27 cellular contexts compared by ENCODE assay signal in genomic region chr19:50459638-50460037, GRCh38. TPM values are rescaled to one million over a fixed set of nuclear protein-coding genes. Genes with fewer than 3 reads are reported as not detected.
DNase-seq lines count a peak whose midpoint lies in the region; ATAC-seq, FAIRE-seq and TF ChIP-seq lines count a peak whose summit lies in the region.
"Had no signal": no experiment of that assay in that cellular context is flagged by ENCODE, and none has a peak within 500 bp of the region (broad histone marks: within the 10 kb centered on the region; RNA-seq: fewer than 3 reads in every experiment).

No MANE protein-coding gene starts in this region.

- TF ChIP-seq CTCF in IMR-90 (conservative IDR thresholded peaks at IDR 0.05; ENCODE audit: low read depth, low read length) (no peak), GM12878 (IDR thresholded peaks at IDR 0.05 in 2 of 3, conservative IDR thresholded peaks at IDR 0.05 in 1 of 3; ENCODE audit: control insufficient read depth in 2 of 3, extremely low read depth in 1 of 3, insufficient read depth in 1 of 3, low read depth in 3 of 3, low read length in 3 of 3) (no peak)

- H3K23ac ChIP-seq in IMR-90 (ENCODE audit: low read depth, low read length): no peak overlapping the region

- no peak overlapping the region for H2BK20ac ChIP-seq in IMR-90 (ENCODE audit: low read depth, low read length)

- dilution Hi-C loops in IMR-90 (cut with HindIII; ENCODE audit: low sequenced_read_pairs, unreplicated experiment): no loop called here

- no TSS peak for BruUV-seq in IMR-90 (replicated peaks; lab: Mats Ljungman, UMichigan)
- no TSS peak for BruUV-seq in GM12878 (replicated peaks; lab: Mats Ljungman, UMichigan)

- no peaks in the 10 kb centered on the region for H3K36me3 ChIP-seq in IMR-90 (ENCODE audit: control insufficient read depth, insufficient read depth, low read length)
- no peaks in the 10 kb centered on the region for H3K36me3 ChIP-seq in GM12878 (ENCODE audit: control insufficient read depth in 2 of 2, insufficient read depth in 2 of 2, low read length in 1 of 2)
- H3K36me3 ChIP-seq: gastrocnemius medialis, neutrophil, prostate gland, sigmoid colon had no signal

- peak overlapping the region; percentile 18 for H3K4me3 Mint-ChIP-seq in activated T-cell treated with anti-CD3 and anti-CD28 coated beads, Interleukin-2, amount 50 U/mL, for 24 hours
- H3K4me3 Mint-ChIP-seq in activated T-cell treated with anti-CD3 and anti-CD28 coated beads, Interleukin-2, amount 50 U/mL, for 4 hours: no peak overlapping the region
- H3K4me3 Mint-ChIP-seq in stimulated activated memory B cell treated with anti-CD40 and anti-IgM and Interleukin-4, amounts not matched to agents 10 μg/mL and 1 μg/mL and 100 μg/mL, for 72 hours: peak overlapping the region; percentile 20
- H3K4me3 Mint-ChIP-seq: activated CD4-positive, alpha-beta memory T cell treated with anti-CD3 and anti-CD28 coated beads for 36 hours; WTC11 had no signal

- no peak overlapping the region for H4K5ac ChIP-seq in IMR-90 (ENCODE audit: low read depth, low read length)

- H3K4me1 Mint-ChIP-seq in activated T-cell treated with anti-CD3 and anti-CD28 coated beads, Interleukin-2, amount 50 U/mL, for 24 hours (ENCODE audit: low read depth): peaks cover 13% of the 10 kb centered on the region
- H3K4me1 Mint-ChIP-seq in activated T-cell treated with anti-CD3 and anti-CD28 coated beads, Interleukin-2, amount 50 U/mL, for 4 hours (ENCODE audit: low read depth): peaks cover 6% of the 10 kb centered on the region
- peaks cover 23% of the 10 kb centered on the region for H3K4me1 Mint-ChIP-seq in stimulated activated memory B cell treated with anti-CD40 and anti-IgM and Interleukin-4, amounts not matched to agents 10 μg/mL and 1 μg/mL and 100 μg/mL, for 72 hours
- H3K4me1 Mint-ChIP-seq: WTC11 had no signal

- in situ Hi-C loops in IMR-90 (cut with MboI; ENCODE audit: low sequenced_read_pairs) (loop anchor here (5.0 kb wide), 1 partner anchor 92 kb away; the partner anchor contains the start of gene NAPSA), GM12878 (cut with MboI) (loop anchor here (5.0 kb wide), 1 partner anchor 92 kb away; the partner anchor contains the start of gene NAPSA)

- CTCF ChIA-PET in IMR-90 (lab: Yijun Ruan, JAX): interaction anchor here (2.3 kb wide), 1 partner anchor 91 kb away, joined by 8 read pairs; no protein-coding TSS in a partner anchor
- CTCF ChIA-PET in GM12878 (lab: Yijun Ruan, JAX): interaction anchor here (0.6 to 4.6 kb wide), 15 partner anchors 23 to 131 kb away, joined by 3 to 167 read pairs (median 9); partner anchors contain the start of genes KCNC3, NAPSA, NR1H2 and SPIB

- H3K27me3 ChIP-seq in IMR-90 (ENCODE audit: control insufficient read depth, insufficient read depth, low read length) (peaks cover 12% of the 10 kb centered on the region; the same call in 1 of the 2 replicates), GM12878 (replicated peaks in 1 of 2; ENCODE audit: control insufficient read depth in 2 of 2, insufficient read depth in 2 of 2, low read length in 1 of 2) (no peaks in the 10 kb centered on the region)

- no peak overlapping the region for H3K18ac ChIP-seq in IMR-90 (ENCODE audit: low read depth, low read length)

- no peak overlapping the region for H4K91ac ChIP-seq in IMR-90 (ENCODE audit: insufficient read depth, low read depth, low read length)

- H2BK120ac ChIP-seq in IMR-90 (ENCODE audit: low read depth, low read length): no peak overlapping the region

- no peak overlapping the region for H3K9ac ChIP-seq in IMR-90 (ENCODE audit: low read depth, low read length)
- no peak overlapping the region; the same call in 1 of the 2 replicates for H3K9ac ChIP-seq in GM12878 (ENCODE audit: control insufficient read depth, insufficient read depth, low read length)

- no peak overlapping the region for H4K8ac ChIP-seq in IMR-90 (ENCODE audit: low read depth in 2 of 2, low read length in 2 of 2)

- DNase-seq in activated T-cell treated with anti-CD3 and anti-CD28 coated beads, Interleukin-2, amount 50 U/mL, for 24 hours: no peak
- no peak for DNase-seq in activated T-cell treated with anti-CD3 and anti-CD28 coated beads, Interleukin-2, amount 50 U/mL, for 4 hours
- DNase-seq in IMR-90: no peak
- DNase-seq in GM12878 (ENCODE audit: low read depth, low spot score): no peak
- no peak for DNase-seq in UCSD-AML1 (lab: John Stamatoyannopoulos, UW; ENCODE audit: unreplicated experiment)
- no peak for DNase-seq in pons (ENCODE audit: low spot score)
- DNase-seq: activated gamma-delta T cell treated with Interleukin-2 at 50 U/mL for 16 hours; body of pancreas; cerebellar nuclear complex; dorsolateral prefrontal cortex; gastrocnemius medialis; GDM1; left cardiac atrium; mammary epithelial cell; NCI-H510A treated with DMSO at 0.1 percent for 48 hours; SHP77; sigmoid colon; stimulated activated CD4-positive, alpha-beta T cell treated with anti-CD3 and anti-CD28 coated beads, Interleukin-4, amount 100 ng/mL, for 4 hours; stimulated activated naive CD4-positive, alpha-beta T cell treated with Interleukin-2 at 50 U/mL for 16 hours had no signal

- no peak for ATAC-seq in activated T-cell treated with anti-CD3 and anti-CD28 coated beads, Interleukin-2, amount 50 U/mL, for 4 hours
- ATAC-seq in IMR-90 (ENCODE audit: low read depth) (no peak), GM12878 (no peak), GM21528 (IDR thresholded peaks at IDR 0.05; ENCODE audit: low FRiP score, unreplicated experiment) (no peak)
- no peak for ATAC-seq in stimulated activated memory B cell treated with anti-CD40 and anti-IgM and Interleukin-4, amounts not matched to agents 10 μg/mL and 1 μg/mL and 100 μg/mL, for 72 hours
- ATAC-seq: body of pancreas, gastrocnemius medialis, left cardiac atrium, WTC11 had no signal

- H3K4me3 ChIP-seq in IMR-90 (ENCODE audit: insufficient read depth, low read depth, low read length) (no peak overlapping the region), GM12878 (no peak overlapping the region)
- H3K4me3 ChIP-seq: body of pancreas, dorsolateral prefrontal cortex, gastrocnemius medialis, prostate gland, sigmoid colon had no signal

- RAD21 ChIA-PET in GM12878 (lab: Charles Lee; ENCODE audit: unreplicated experiment): interaction anchor here (0.9 to 3.9 kb wide), 18 partner anchors 14 to 131 kb away, joined by 3 to 72 read pairs (median 6); partner anchors contain the start of genes KCNC3, NAPSA, POLD1 and SPIB

- no peak for FAIRE-seq in GM12878 (lab: Jason Lieb, UNC)
- FAIRE-seq: A204.1 had no signal

- no peak overlapping the region for H3K14ac ChIP-seq in IMR-90 (replicated peaks; ENCODE audit: low read depth, low read length)

- H3K9me1 ChIP-seq in IMR-90 (ENCODE audit: insufficient read depth, low read length): no peaks in the 10 kb centered on the region

- no peak overlapping the region for H2BK15ac ChIP-seq in IMR-90 (ENCODE audit: low read depth, low read length)

- H2AK9ac ChIP-seq in IMR-90 (replicated peaks; ENCODE audit: low read depth, low read length, poor library complexity): no peak overlapping the region

- no peaks in the 10 kb centered on the region for H3K36me3 Mint-ChIP-seq in activated T-cell treated with anti-CD3 and anti-CD28 coated beads, Interleukin-2, amount 50 U/mL, for 24 hours (ENCODE audit: low read depth)
- no peaks in the 10 kb centered on the region for H3K36me3 Mint-ChIP-seq in activated T-cell treated with anti-CD3 and anti-CD28 coated beads, Interleukin-2, amount 50 U/mL, for 4 hours (ENCODE audit: insufficient read depth)
- H3K36me3 Mint-ChIP-seq in stimulated activated memory B cell treated with anti-CD40 and anti-IgM and Interleukin-4, amounts not matched to agents 10 μg/mL and 1 μg/mL and 100 μg/mL, for 72 hours: no peaks in the 10 kb centered on the region
- H3K36me3 Mint-ChIP-seq: activated CD4-positive, alpha-beta memory T cell treated with anti-CD3 and anti-CD28 coated beads for 36 hours; WTC11 had no signal

- H3K27ac ChIP-seq in IMR-90 (ENCODE audit: insufficient read depth, low read length) (no peak overlapping the region), GM12878 (ENCODE audit: control insufficient read depth, insufficient read depth) (peak overlapping the region; percentile 73)
- H3K27ac ChIP-seq: body of pancreas, dorsolateral prefrontal cortex, neutrophil, prostate gland, sigmoid colon had no signal

- H4K20me1 ChIP-seq in IMR-90 (ENCODE audit: insufficient read depth, low read length): no peaks in the 10 kb centered on the region
- H4K20me1 ChIP-seq in GM12878 (ENCODE audit: control insufficient read depth, insufficient read depth): no peaks in the 10 kb centered on the region

- H3K4me1 ChIP-seq in IMR-90 (ENCODE audit: control insufficient read depth, insufficient read depth, low read length) (no peaks in the 10 kb centered on the region), GM12878 (ENCODE audit: control insufficient read depth, insufficient read depth, low read length) (peaks cover 20% of the 10 kb centered on the region)
- H3K4me1 ChIP-seq: body of pancreas, gastrocnemius medialis, prostate gland, sigmoid colon had no signal

- TF ChIP-seq POLR2A in IMR-90 (IDR thresholded peaks at IDR 0.05; ENCODE audit: low read depth, low read length): no peak
- TF ChIP-seq POLR2A in GM12878 (IDR thresholded peaks at IDR 0.05; ENCODE audit: low read depth, low read length): no peak

- no peaks in the 10 kb centered on the region for H3K79me2 ChIP-seq in GM12878 (ENCODE audit: control insufficient read depth, insufficient read depth, low read length)

- no peak overlapping the region for H3K27ac Mint-ChIP-seq in activated T-cell treated with anti-CD3 and anti-CD28 coated beads, Interleukin-2, amount 50 U/mL, for 24 hours
- peak overlapping the region; percentile 90 for H3K27ac Mint-ChIP-seq in stimulated activated memory B cell treated with anti-CD40 and anti-IgM and Interleukin-4, amounts not matched to agents 10 μg/mL and 1 μg/mL and 100 μg/mL, for 72 hours
- H3K27ac Mint-ChIP-seq: activated CD4-positive, alpha-beta memory T cell treated with anti-CD3 and anti-CD28 coated beads for 36 hours; WTC11 had no signal

- no peak overlapping the region for H2AK5ac ChIP-seq in IMR-90 (ENCODE audit: low read depth, low read length)

- POLR2A ChIA-PET in IMR-90 (lab: Charles Lee; ENCODE audit: unreplicated experiment): no interaction called here
- POLR2A ChIA-PET in GM12878 (lab: Charles Lee): interaction anchor here (0.8 to 2.0 kb wide), 8 partner anchors 10 to 102 kb away, joined by 3 to 35 read pairs (median 6); partner anchors contain the start of genes NAPSA, NR1H2 and SPIB

- peaks cover 42% of the 10 kb centered on the region for H3K27me3 Mint-ChIP-seq in activated T-cell treated with anti-CD3 and anti-CD28 coated beads, Interleukin-2, amount 50 U/mL, for 24 hours
- peaks cover 48% of the 10 kb centered on the region for H3K27me3 Mint-ChIP-seq in activated T-cell treated with anti-CD3 and anti-CD28 coated beads, Interleukin-2, amount 50 U/mL, for 4 hours (ENCODE audit: low read depth)
- no peaks in the 10 kb centered on the region for H3K27me3 Mint-ChIP-seq in stimulated activated memory B cell treated with anti-CD40 and anti-IgM and Interleukin-4, amounts not matched to agents 10 μg/mL and 1 μg/mL and 100 μg/mL, for 72 hours

- H3K9me3 ChIP-seq in IMR-90 (ENCODE audit: control insufficient read depth, insufficient read depth, low read length): no peaks in the 10 kb centered on the region
- no peaks in the 10 kb centered on the region for H3K9me3 ChIP-seq in GM12878 (replicated peaks; ENCODE audit: control insufficient read depth, insufficient read depth, low read length)
- H3K9me3 ChIP-seq: body of pancreas, gastrocnemius medialis, neutrophil, prostate gland, sigmoid colon had no signal

- SMC1A ChIA-PET in GM12878 (lab: Charles Lee; ENCODE audit: uncharacterized antibody, unreplicated experiment): interaction anchor here (0.7 to 4.6 kb wide), 14 partner anchors 16 to 112 kb away, joined by 4 to 68 read pairs (median 8); partner anchors contain the start of genes NAPSA, NR1H2, POLD1 and SPIB

- H3K4ac ChIP-seq in IMR-90 (ENCODE audit: low read depth, low read length): no peak overlapping the region

- TF ChIP-seq EP300 in GM12878 (IDR thresholded peaks at IDR 0.05; ENCODE audit: borderline replicate concordance in 1 of 2, control insufficient read depth in 1 of 2, low read depth in 2 of 2, low read length in 2 of 2): no peak

- no peaks in the 10 kb centered on the region for H3K9me3 Mint-ChIP-seq in activated T-cell treated with anti-CD3 and anti-CD28 coated beads, Interleukin-2, amount 50 U/mL, for 24 hours
- no peaks in the 10 kb centered on the region for H3K9me3 Mint-ChIP-seq in activated T-cell treated with anti-CD3 and anti-CD28 coated beads, Interleukin-2, amount 50 U/mL, for 4 hours
- H3K9me3 Mint-ChIP-seq in stimulated activated memory B cell treated with anti-CD40 and anti-IgM and Interleukin-4, amounts not matched to agents 10 μg/mL and 1 μg/mL and 100 μg/mL, for 72 hours: peaks cover 6% of the 10 kb centered on the region
- H3K9me3 Mint-ChIP-seq: activated CD4-positive, alpha-beta memory T cell treated with anti-CD3 and anti-CD28 coated beads for 36 hours had no signal

- no peak for TF ChIP-seq RAD21 in IMR-90 (IDR thresholded peaks at IDR 0.05; ENCODE audit: low read length)
- no peak for TF ChIP-seq RAD21 in GM12878 (IDR thresholded peaks at IDR 0.05; ENCODE audit: insufficient read depth, low read depth, low read length)

- H2BK5ac ChIP-seq in IMR-90 (ENCODE audit: low read depth, low read length, poor library complexity, severe bottlenecking): no peak overlapping the region

- H2AFZ ChIP-seq in IMR-90 (replicated peaks; ENCODE audit: low read length, poor library complexity): peak overlapping the region; percentile 77
- H2AFZ ChIP-seq in GM12878 (ENCODE audit: control insufficient read depth, low read depth, low read length): peak overlapping the region; percentile 86

- no peaks in the 10 kb centered on the region for H3K79me1 ChIP-seq in IMR-90 (ENCODE audit: low read depth in 1 of 2, low read length in 2 of 2)

- whole genome bisulfite sequencing in IMR-90 (ENCODE audit: extremely low coverage in 2 of 2, insufficient read length in 1 of 2), 2 experiments: no CpG with 5 or more reads among the region's 1 CpG
- 0% methylated on average over 1 of the region's 1 CpG for WGBS in GM12878 (ENCODE audit: insufficient coverage, insufficient replicate concordance, low lambda C conversion rate, missing lambda C conversion rate)

- H3K4me2 ChIP-seq in IMR-90 (ENCODE audit: low read depth, low read length) (no peak overlapping the region), GM12878 (ENCODE audit: control insufficient read depth, insufficient read depth) (peak overlapping the region; percentile 99)

- H3K56ac ChIP-seq in IMR-90 (ENCODE audit: extremely low read depth, insufficient read depth, low read length): no peak overlapping the region

- intact Hi-C loops in IMR-90 (cut with micrococcal nuclease) (no loop called here), GM12878 (cut with micrococcal nuclease; ENCODE audit: unreplicated experiment) (loop anchor here (2.0 kb wide), 2 partner anchors 29 to 41 kb away; partner anchors contain the start of gene SPIB)

RNA-seq across cellular contexts. Expression of gene EMC10, which starts 16.7 kb away (rescaled TPM):
- total RNA-seq in activated T-cell treated with anti-CD3 and anti-CD28 coated beads, Interleukin-2, amount 50 U/mL, for 4 hours: 100 to 1,000 TPM; 111 to 122 (median 117) TPM
- total RNA-seq in IMR-90 (2012; rRNA removed) (11.3 and 12.2 TPM in 2 replicates), GM12878 (2014; rRNA removed) (62.4 and 66.3 TPM in 2 replicates), GM12878 (2014; rRNA removed; fragmentation: Illumina TruSeq; extraction: Trizol) (24.2 and 26.3 TPM in 2 replicates), GM12878 (2021) (76.2 and 77.3 TPM in 2 replicates)
- polyA plus RNA-seq in IMR-90 (2012; rRNA removed) (90.9 and 103 TPM in 2 replicates), GM12878 (2011; rRNA removed) (13.8 and 22.4 TPM in 2 replicates), GM12878 (2014; fragmentation: Illumina TruSeq; extraction: Trizol) (3.5 and 18.2 TPM in 2 replicates), GM12878 (2014; fragmentation: Nextera tagmentation; extraction: Ambion mirVana) (1 to 10 TPM; 2.5 to 5.5 TPM), GM12878 (2014; rRNA removed) (61.0 and 69.1 TPM in 2 replicates), GM12878 (2016; fragmentation: Nextera tagmentation; extraction: Ambion mirVana) (1 to 10 TPM; 6.8 to 8.9 TPM)
- 111 and 157 TPM in 2 replicates for polyA plus RNA-seq in IMR-90 (2012; cell fraction: cytosol; rRNA removed)
- 32.4 and 52.8 TPM in 2 replicates for polyA plus RNA-seq in IMR-90 (2012; cell fraction: nucleus; rRNA removed; ENCODE audit: low replicate concordance)
- 42.5 and 52.8 TPM in 2 replicates for total RNA-seq in GM12878 (2013; cell fraction: nucleolus; rRNA removed)
- polyA plus RNA-seq in GM12878 (2011; ENCODE audit: low read depth): 14.2 TPM
- 35.6 and 58.6 TPM in 2 replicates for polyA plus RNA-seq in GM12878 (2011; cell fraction: cytosol; rRNA removed)
- polyA plus RNA-seq in GM12878 (2011; cell fraction: nucleus; rRNA removed): 37.5 and 53.5 TPM in 2 replicates
- 37.3 and 50.5 TPM in 2 replicates for polyA plus RNA-seq in GM12878 (2012)
- polyA minus RNA-seq in GM12878 (2011; rRNA and poly(A)+ RNA removed): 7.5 and 15.2 TPM in 2 replicates
- 14.3 and 14.5 TPM in 2 replicates for polyA minus RNA-seq in GM12878 (2011; cell fraction: cytosol; rRNA and poly(A)+ RNA removed)
- polyA minus RNA-seq in GM12878 (2011; cell fraction: nucleus; rRNA and poly(A)+ RNA removed): 6.5 and 20.3 TPM in 2 replicates

RNA-seq across cellular contexts. Expression of gene GARIN5A, which starts 17.0 kb away (rescaled TPM):
- under 1 TPM; 0.26 to 0.84 (median 0.66) TPM for total RNA-seq in activated T-cell treated with anti-CD3 and anti-CD28 coated beads, Interleukin-2, amount 50 U/mL, for 4 hours
- total RNA-seq in IMR-90 (2012; rRNA removed): 0.28 TPM in 1 of 2 replicates, not detected in the other
- 0.49 and 0.53 TPM in 2 replicates for polyA plus RNA-seq in IMR-90 (2012; rRNA removed)
- 0.08 and 0.90 TPM in 2 replicates for polyA plus RNA-seq in IMR-90 (2012; cell fraction: cytosol; rRNA removed)
- 0.50 and 0.85 TPM in 2 replicates for polyA plus RNA-seq in IMR-90 (2012; cell fraction: nucleus; rRNA removed; ENCODE audit: low replicate concordance)
- not detected in 2 replicates for total RNA-seq in GM12878 (2013; cell fraction: nucleolus; rRNA removed)
- 0.22 TPM in 1 of 2 replicates, not detected in the other for total RNA-seq in GM12878 (2014; rRNA removed)
- total RNA-seq in GM12878 (2014; rRNA removed; fragmentation: Illumina TruSeq; extraction: Trizol): not detected in 2 replicates
- 0.37 TPM in 1 of 2 replicates, not detected in the other for total RNA-seq in GM12878 (2021)
- not detected for polyA plus RNA-seq in GM12878 (2011; ENCODE audit: low read depth)
- 0.22 TPM in 1 of 2 replicates, not detected in the other for polyA plus RNA-seq in GM12878 (2011; rRNA removed)
- 0.23 and 0.36 TPM in 2 replicates for polyA plus RNA-seq in GM12878 (2011; cell fraction: cytosol; rRNA removed)
- 0.19 and 0.42 TPM in 2 replicates for polyA plus RNA-seq in GM12878 (2011; cell fraction: nucleus; rRNA removed)
- 0.27 and 0.57 TPM in 2 replicates for polyA plus RNA-seq in GM12878 (2012)
- not detected in 2 replicates for polyA plus RNA-seq in GM12878 (2014; fragmentation: Illumina TruSeq; extraction: Trizol)
- polyA plus RNA-seq in GM12878 (2014; fragmentation: Nextera tagmentation; extraction: Ambion mirVana): under 1 TPM in 1 of 2 experiments, not detected in 1; 0.18 TPM
- polyA plus RNA-seq in GM12878 (2014; rRNA removed): 0.53 TPM in 1 of 2 replicates, not detected in the other
- 1 to 10 TPM in 1 of 2 experiments, under 1 TPM in 1; 0.25 to 1.2 TPM for polyA plus RNA-seq in GM12878 (2016; fragmentation: Nextera tagmentation; extraction: Ambion mirVana)
- polyA minus RNA-seq in GM12878 (2011; rRNA and poly(A)+ RNA removed): not detected in 2 replicates
- not detected in 2 replicates for polyA minus RNA-seq in GM12878 (2011; cell fraction: cytosol; rRNA and poly(A)+ RNA removed)
- polyA minus RNA-seq in GM12878 (2011; cell fraction: nucleus; rRNA and poly(A)+ RNA removed): 0.24 TPM in 1 of 2 replicates, not detected in the other

RNA-seq across cellular contexts. Expression of gene MYBPC2, which starts 26.9 kb away (rescaled TPM):
- under 1 TPM in 2 of 3 donors, not detected in 1; 0.08 to 0.60 TPM for total RNA-seq in activated T-cell treated with anti-CD3 and anti-CD28 coated beads, Interleukin-2, amount 50 U/mL, for 4 hours
- total RNA-seq in IMR-90 (2012; rRNA removed): not detected in 2 replicates
- polyA plus RNA-seq in IMR-90 (2012; rRNA removed): not detected in 2 replicates
- polyA plus RNA-seq in IMR-90 (2012; cell fraction: cytosol; rRNA removed): 0.01 TPM in 1 of 2 replicates, not detected in the other
- 0.01 TPM in 1 of 2 replicates, not detected in the other for polyA plus RNA-seq in IMR-90 (2012; cell fraction: nucleus; rRNA removed; ENCODE audit: low replicate concordance)
- total RNA-seq in GM12878 (2013; cell fraction: nucleolus; rRNA removed): 0.42 and 0.54 TPM in 2 replicates
- 0.49 and 0.51 TPM in 2 replicates for total RNA-seq in GM12878 (2014; rRNA removed)
- total RNA-seq in GM12878 (2014; rRNA removed; fragmentation: Illumina TruSeq; extraction: Trizol): 0.37 and 0.67 TPM in 2 replicates
- total RNA-seq in GM12878 (2021): 0.90 and 1.4 TPM in 2 replicates
- polyA plus RNA-seq in GM12878 (2011; ENCODE audit: low read depth): 0.70 TPM
- 0.06 and 0.15 TPM in 2 replicates for polyA plus RNA-seq in GM12878 (2011; rRNA removed)
- 0.21 and 0.33 TPM in 2 replicates for polyA plus RNA-seq in GM12878 (2011; cell fraction: cytosol; rRNA removed)
- polyA plus RNA-seq in GM12878 (2011; cell fraction: nucleus; rRNA removed): 0.56 and 0.58 TPM in 2 replicates
- 1.8 and 2.0 TPM in 2 replicates for polyA plus RNA-seq in GM12878 (2012)
- 0.56 and 0.73 TPM in 2 replicates for polyA plus RNA-seq in GM12878 (2014; fragmentation: Illumina TruSeq; extraction: Trizol)
- polyA plus RNA-seq in GM12878 (2014; fragmentation: Nextera tagmentation; extraction: Ambion mirVana): under 1 TPM; 0.09 to 0.10 TPM
- 0.65 and 0.72 TPM in 2 replicates for polyA plus RNA-seq in GM12878 (2014; rRNA removed)
- 1 to 10 TPM; 1.9 to 2.6 TPM for polyA plus RNA-seq in GM12878 (2016; fragmentation: Nextera tagmentation; extraction: Ambion mirVana)
- 0.10 and 0.15 TPM in 2 replicates for polyA minus RNA-seq in GM12878 (2011; rRNA and poly(A)+ RNA removed)
- not detected in 2 replicates for polyA minus RNA-seq in GM12878 (2011; cell fraction: cytosol; rRNA and poly(A)+ RNA removed)
- polyA minus RNA-seq in GM12878 (2011; cell fraction: nucleus; rRNA and poly(A)+ RNA removed): 0.12 TPM in 1 of 2 replicates, not detected in the other
- total RNA-seq: body of pancreas, left cardiac atrium, mammary epithelial cell, sigmoid colon had no signal
- polyA plus RNA-seq: mammary epithelial cell had no signal

RNA-seq across cellular contexts. Expression of gene SPIB, which starts 40.9 kb away (rescaled TPM):
- 1 to 10 TPM; 1.9 to 6.7 (median 2.1) TPM for total RNA-seq in activated T-cell treated with anti-CD3 and anti-CD28 coated beads, Interleukin-2, amount 50 U/mL, for 4 hours
- total RNA-seq in IMR-90 (2012; rRNA removed) (not detected in 2 replicates), GM12878 (2014; rRNA removed) (106 and 123 TPM in 2 replicates), GM12878 (2014; rRNA removed; fragmentation: Illumina TruSeq; extraction: Trizol) (28.3 and 30.4 TPM in 2 replicates), GM12878 (2021) (85.0 and 90.7 TPM in 2 replicates)
- polyA plus RNA-seq in IMR-90 (2012; rRNA removed) (not detected in 2 replicates), GM12878 (2011; rRNA removed) (22.6 and 58.4 TPM in 2 replicates), GM12878 (2014; fragmentation: Illumina TruSeq; extraction: Trizol) (22.0 and 34.8 TPM in 2 replicates), GM12878 (2014; fragmentation: Nextera tagmentation; extraction: Ambion mirVana) (10 to 100 TPM in 1 of 2 experiments, 1 to 10 TPM in 1; 3.5 to 14.0 TPM), GM12878 (2014; rRNA removed) (89.3 and 90.4 TPM in 2 replicates), GM12878 (2016; fragmentation: Nextera tagmentation; extraction: Ambion mirVana) (10 to 100 TPM; 53.6 to 60.2 TPM)
- polyA plus RNA-seq in IMR-90 (2012; cell fraction: cytosol; rRNA removed): not detected in 2 replicates
- not detected in 2 replicates for polyA plus RNA-seq in IMR-90 (2012; cell fraction: nucleus; rRNA removed; ENCODE audit: low replicate concordance)
- total RNA-seq in GM12878 (2013; cell fraction: nucleolus; rRNA removed): 116 and 119 TPM in 2 replicates
- 21.0 TPM for polyA plus RNA-seq in GM12878 (2011; ENCODE audit: low read depth)
- polyA plus RNA-seq in GM12878 (2011; cell fraction: cytosol; rRNA removed): 61.5 and 78.6 TPM in 2 replicates
- polyA plus RNA-seq in GM12878 (2011; cell fraction: nucleus; rRNA removed): 96.6 and 113 TPM in 2 replicates
- 79.6 and 82.0 TPM in 2 replicates for polyA plus RNA-seq in GM12878 (2012)
- polyA minus RNA-seq in GM12878 (2011; rRNA and poly(A)+ RNA removed): 18.7 and 54.2 TPM in 2 replicates
- polyA minus RNA-seq in GM12878 (2011; cell fraction: cytosol; rRNA and poly(A)+ RNA removed): 27.6 and 31.1 TPM in 2 replicates
- polyA minus RNA-seq in GM12878 (2011; cell fraction: nucleus; rRNA and poly(A)+ RNA removed): 22.6 and 47.1 TPM in 2 replicates
- total RNA-seq: left cardiac atrium, LHCN-M2, mammary epithelial cell, prostate gland had no signal

RNA-seq across cellular contexts. Expression of gene JOSD2, which starts 51.4 kb away (rescaled TPM):
- 10 to 100 TPM; 51.7 to 59.4 (median 55.6) TPM for total RNA-seq in activated T-cell treated with anti-CD3 and anti-CD28 coated beads, Interleukin-2, amount 50 U/mL, for 4 hours
- total RNA-seq in IMR-90 (2012; rRNA removed): 12.2 and 15.3 TPM in 2 replicates
- polyA plus RNA-seq in IMR-90 (2012; rRNA removed): 54.1 and 68.6 TPM in 2 replicates
- 48.6 and 171 TPM in 2 replicates for polyA plus RNA-seq in IMR-90 (2012; cell fraction: cytosol; rRNA removed)
- polyA plus RNA-seq in IMR-90 (2012; cell fraction: nucleus; rRNA removed; ENCODE audit: low replicate concordance): 32.6 and 78.6 TPM in 2 replicates
- total RNA-seq in GM12878 (2013; cell fraction: nucleolus; rRNA removed): 0.81 TPM in 1 of 2 replicates, not detected in the other
- total RNA-seq in GM12878 (2014; rRNA removed): 17.0 and 21.0 TPM in 2 replicates
- total RNA-seq in GM12878 (2014; rRNA removed; fragmentation: Illumina TruSeq; extraction: Trizol): 3.1 and 3.9 TPM in 2 replicates
- total RNA-seq in GM12878 (2021): 22.7 and 24.5 TPM in 2 replicates
- polyA plus RNA-seq in GM12878 (2011; ENCODE audit: low read depth): 7.5 TPM
- 2.1 and 4.9 TPM in 2 replicates for polyA plus RNA-seq in GM12878 (2011; rRNA removed)
- 10.3 and 22.0 TPM in 2 replicates for polyA plus RNA-seq in GM12878 (2011; cell fraction: cytosol; rRNA removed)
- 9.3 and 12.4 TPM in 2 replicates for polyA plus RNA-seq in GM12878 (2011; cell fraction: nucleus; rRNA removed)
- polyA plus RNA-seq in GM12878 (2012): 17.2 and 19.2 TPM in 2 replicates
- 0.91 TPM in 1 of 2 replicates, not detected in the other for polyA plus RNA-seq in GM12878 (2014; fragmentation: Illumina TruSeq; extraction: Trizol)
- 1 to 10 TPM; 1.0 to 1.6 TPM for polyA plus RNA-seq in GM12878 (2014; fragmentation: Nextera tagmentation; extraction: Ambion mirVana)
- 23.8 and 26.3 TPM in 2 replicates for polyA plus RNA-seq in GM12878 (2014; rRNA removed)
- polyA plus RNA-seq in GM12878 (2016; fragmentation: Nextera tagmentation; extraction: Ambion mirVana): 10 to 100 TPM; 25.1 to 26.7 TPM
- polyA minus RNA-seq in GM12878 (2011; rRNA and poly(A)+ RNA removed): 0.29 and 3.0 TPM in 2 replicates
- 2.0 and 4.8 TPM in 2 replicates for polyA minus RNA-seq in GM12878 (2011; cell fraction: cytosol; rRNA and poly(A)+ RNA removed)
- 2.1 and 6.8 TPM in 2 replicates for polyA minus RNA-seq in GM12878 (2011; cell fraction: nucleus; rRNA and poly(A)+ RNA removed)
